In the genomic region with DNA sequence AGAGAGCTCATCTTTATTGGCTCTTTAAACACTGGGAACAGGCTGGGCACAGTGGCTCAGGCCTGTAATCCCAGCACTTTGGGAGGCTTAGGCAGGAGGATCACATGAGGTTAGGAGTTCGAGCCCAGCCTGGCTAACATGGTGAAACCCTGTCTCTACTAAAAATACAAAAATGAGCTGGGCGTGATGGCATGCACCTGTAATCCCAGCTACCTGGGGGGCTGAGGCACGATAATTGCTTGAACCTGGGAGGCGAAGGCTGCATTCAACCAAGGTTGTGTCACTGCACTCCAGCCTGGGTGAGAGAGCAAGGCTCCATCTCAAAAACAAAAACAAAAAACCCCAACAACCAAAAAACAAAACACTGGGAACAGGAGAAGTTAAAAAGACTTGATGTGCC, we compare ENCODE assay signal across 16 cellular contexts.
"Had no signal": no experiment of that assay in that cellular context is flagged by ENCODE, and none has a peak within 500 bp of the region (broad histone marks: within the 10 kb centered on the region; RNA-seq: fewer than 3 reads in every experiment).

No MANE protein-coding gene starts in this region.

- H3K9me3 ChIP-seq: left ventricle myocardium inferior, ovary had no signal

- H3K4me1 Mint-ChIP-seq: activated naive CD8-positive, alpha-beta T cell treated with anti-CD3 and anti-CD28 coated beads, Interleukin-2, amount 50 U/mL, for 24 hours; neural crest cell had no signal

- H3K27ac ChIP-seq: hepatocyte had no signal

- H3K36me3 ChIP-seq: ovary had no signal

- H2AFZ ChIP-seq: hepatocyte had no signal

- H3K4me2 ChIP-seq: hepatocyte had no signal

- H3K4me3 ChIP-seq: hepatocyte, left ventricle myocardium inferior, ovary, SK-N-MC had no signal

- H3K9me3 Mint-ChIP-seq: activated naive CD4-positive, alpha-beta T cell treated with anti-CD3 and anti-CD28 coated beads for 36 hours; activated naive CD8-positive, alpha-beta T cell treated with anti-CD3 and anti-CD28 coated beads, Interleukin-2, amount 50 U/mL, for 24 hours; endodermal cell; neural crest cell; type B pancreatic cell had no signal

- H3K4me3 Mint-ChIP-seq: activated naive CD4-positive, alpha-beta T cell treated with anti-CD3 and anti-CD28 coated beads for 36 hours; activated naive CD8-positive, alpha-beta T cell treated with anti-CD3 and anti-CD28 coated beads, Interleukin-2, amount 50 U/mL, for 24 hours; endodermal cell; neural crest cell; type B pancreatic cell had no signal

- ATAC-seq: activated CD4-positive, CD25-positive, alpha-beta regulatory T cell treated with anti-CD3 and anti-CD28 coated beads, Interleukin-2, amount 50 U/mL, for 24 hours; activated naive CD8-positive, alpha-beta T cell treated with anti-CD3 and anti-CD28 coated beads, Interleukin-2, amount 50 U/mL, for 24 hours had no signal

- DNase-seq: activated CD4-positive, alpha-beta T cell treated with anti-CD3 and anti-CD28 coated beads, Interleukin-2, amount 50 U/mL, for 1 hour; activated CD8-positive, alpha-beta memory T cell treated with anti-CD3 and anti-CD28 coated beads for 24 hours; activated naive CD4-positive, alpha-beta T cell treated with anti-CD3 and anti-CD28 coated beads for 36 hours; activated naive CD8-positive, alpha-beta T cell treated with anti-CD3 and anti-CD28 coated beads, Interleukin-2, amount 50 U/mL, for 24 hours; endodermal cell; kidney; left ventricle myocardium inferior; mesendoderm; ovary; stimulated activated CD4-positive, alpha-beta T cell treated with anti-CD3 and anti-CD28 coated beads, Interleukin-2, amount 100 ng/mL, for 24 hours; T-helper 9 cell had no signal

- H3K27me3 ChIP-seq: hepatocyte, ovary had no signal

- H3K27me3 Mint-ChIP-seq: activated naive CD8-positive, alpha-beta T cell treated with anti-CD3 and anti-CD28 coated beads, Interleukin-2, amount 50 U/mL, for 24 hours; type B pancreatic cell had no signal

- H3K27ac Mint-ChIP-seq: activated naive CD4-positive, alpha-beta T cell treated with anti-CD3 and anti-CD28 coated beads for 36 hours; activated naive CD8-positive, alpha-beta T cell treated with anti-CD3 and anti-CD28 coated beads, Interleukin-2, amount 50 U/mL, for 24 hours; endodermal cell; type B pancreatic cell had no signal
